Comparison of ENCODE assay signal across 9 cellular contexts in the genomic region with DNA sequence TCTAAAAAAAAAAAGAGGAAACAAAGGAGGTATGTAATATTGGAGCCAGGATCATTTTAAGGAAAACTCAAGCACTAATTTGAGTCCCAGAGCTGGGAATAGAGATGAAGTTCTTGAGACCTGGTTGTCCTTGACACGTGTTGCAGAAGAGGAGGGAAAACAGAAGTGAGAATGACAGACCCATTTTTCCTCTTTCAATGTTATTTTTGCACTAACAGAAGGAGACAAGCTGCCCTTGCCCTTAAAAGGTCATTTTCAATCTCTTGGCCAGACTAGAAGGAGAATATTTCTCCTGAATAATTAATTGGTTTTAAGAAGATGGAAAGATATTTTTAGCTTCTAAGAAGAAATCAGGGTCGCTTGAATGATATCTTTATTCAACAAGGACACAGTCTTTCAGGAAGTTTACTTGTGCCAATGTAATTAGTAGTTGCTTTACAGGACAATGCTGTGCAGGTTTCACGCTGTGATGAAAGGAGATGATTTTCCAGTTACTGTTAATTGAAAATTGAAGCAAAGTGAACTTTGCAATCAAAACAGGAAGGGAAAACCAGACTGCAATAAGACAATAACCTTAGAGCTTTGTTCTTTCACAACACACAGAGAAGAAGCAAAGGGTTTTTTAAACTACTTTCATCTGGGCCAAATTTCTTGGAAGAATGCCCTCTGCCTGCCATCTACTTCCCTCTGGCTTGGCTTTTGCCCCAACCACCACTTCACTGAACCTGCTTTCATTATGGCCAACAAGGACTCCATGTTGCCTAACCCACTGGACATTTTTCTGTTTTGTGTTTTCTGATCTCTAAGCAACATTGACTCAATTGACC. TPM values are rescaled to one million over a fixed set of nuclear protein-coding genes. Genes with fewer than 3 reads are reported as not detected.
DNase-seq lines count a peak whose midpoint lies in the region; ATAC-seq, FAIRE-seq and TF ChIP-seq lines count a peak whose summit lies in the region.
"Had no signal": no experiment of that assay in that cellular context is flagged by ENCODE, and none has a peak within 500 bp of the region (broad histone marks: within the 10 kb centered on the region; RNA-seq: fewer than 3 reads in every experiment).

No MANE protein-coding gene starts in this region.

- no peaks in the 10 kb centered on the region for H3K36me3 Mint-ChIP-seq in CD4-positive, alpha-beta T cell (ENCODE audit: low read depth)
- peaks cover 16% of the 10 kb centered on the region for H3K36me3 Mint-ChIP-seq in dendritic cell treated with granulocyte-macrophage colony-stimulating factor and Interleukin-4, amounts not matched to agents 40 ng/mL and 50 ng/mL, for 4 days (ENCODE audit: low read depth)
- H3K36me3 Mint-ChIP-seq in nephron (ENCODE audit: low read depth) (peaks cover 4% of the 10 kb centered on the region), natural killer cell (no peaks in the 10 kb centered on the region)

- no peak for FAIRE-seq in urothelium cell line (lab: Jason Lieb, UNC)
- FAIRE-seq: TTC549 had no signal

- peaks cover 40% of the 10 kb centered on the region for H3K4me1 Mint-ChIP-seq in CD4-positive, alpha-beta T cell (ENCODE audit: low read depth)
- H3K4me1 Mint-ChIP-seq in dendritic cell treated with granulocyte-macrophage colony-stimulating factor and Interleukin-4, amounts not matched to agents 40 ng/mL and 50 ng/mL, for 4 days (ENCODE audit: low read depth), result peaks cover 53% of the 10 kb centered on the region
- H3K4me1 Mint-ChIP-seq in nephron, result peaks cover 3% of the 10 kb centered on the region
- peaks cover 0 to 11% of the 10 kb centered on the region in 2 donors for H3K4me1 Mint-ChIP-seq in natural killer cell

- no peaks in the 10 kb centered on the region for H3K27me3 Mint-ChIP-seq in CD4-positive, alpha-beta T cell
- no peaks in the 10 kb centered on the region for H3K27me3 Mint-ChIP-seq in dendritic cell treated with granulocyte-macrophage colony-stimulating factor and Interleukin-4, amounts not matched to agents 40 ng/mL and 50 ng/mL, for 4 days
- H3K27me3 Mint-ChIP-seq in nephron (ENCODE audit: low read depth) (no peaks in the 10 kb centered on the region), natural killer cell (ENCODE audit: low read depth in 2 of 2) (peaks cover 3 to 10% of the 10 kb centered on the region in 2 donors)

- POLR2A ChIA-PET in CD4-positive, alpha-beta T cell (lab: Charles Lee), result no interaction called here

- intact Hi-C loops in CD4-positive, alpha-beta T cell (cut with DNase I, micrococcal nuclease), result no loop called here
- intact Hi-C loops in dendritic cell treated with granulocyte-macrophage colony-stimulating factor and Interleukin-4, amounts not matched to agents 40 ng/mL and 50 ng/mL, for 4 days (cut with micrococcal nuclease), result no loop called here
- intact Hi-C loops in natural killer cell (cut with micrococcal nuclease), result no loop called here

- peak overlapping the region; percentile 19 for H3K27ac Mint-ChIP-seq in CD4-positive, alpha-beta T cell
- peak overlapping the region; percentile 98 for H3K27ac Mint-ChIP-seq in dendritic cell treated with granulocyte-macrophage colony-stimulating factor and Interleukin-4, amounts not matched to agents 40 ng/mL and 50 ng/mL, for 4 days
- H3K27ac Mint-ChIP-seq in nephron, result peak overlapping the region in 2 of 3 experiments; percentile 31 to 60
- H3K27ac Mint-ChIP-seq in natural killer cell, result no peak overlapping the region

- no peak for DNase-seq in CD4-positive, alpha-beta T cell
- DNase-seq in NCI-H1417 (lab: John Stamatoyannopoulos, UW) (peak in 2 of 3 experiments; percentile 11 to 63), natural killer cell (no peak), urothelium cell line (ENCODE audit: low spot score) (no peak), dedifferentiated amniotic fluid mesenchymal stem cell (ENCODE audit: extremely low spot score) (no peak)

- no peaks in the 10 kb centered on the region for H3K9me3 ChIP-seq in CD4-positive, alpha-beta T cell (ENCODE audit: control insufficient read depth, low read length)

- no peak for TF ChIP-seq CTCF in CD4-positive, alpha-beta T cell (IDR thresholded peaks at IDR 0.05)
- no peak for TF ChIP-seq CTCF in nephron (IDR thresholded peaks at IDR 0.05; ENCODE audit: unreplicated experiment in 3 of 3)
- no peak for TF ChIP-seq CTCF in natural killer cell (IDR thresholded peaks at IDR 0.05)

- CTCF ChIA-PET in CD4-positive, alpha-beta T cell (lab: Charles Lee), result no interaction called here

- no peak overlapping the region for H3K27ac ChIP-seq in CD4-positive, alpha-beta T cell (ENCODE audit: low read depth, low read length)

- no peaks in the 10 kb centered on the region for H3K9me3 Mint-ChIP-seq in CD4-positive, alpha-beta T cell
- H3K9me3 Mint-ChIP-seq in dendritic cell treated with granulocyte-macrophage colony-stimulating factor and Interleukin-4, amounts not matched to agents 40 ng/mL and 50 ng/mL, for 4 days, result peaks cover 19% of the 10 kb centered on the region
- peaks cover 20% of the 10 kb centered on the region for H3K9me3 Mint-ChIP-seq in nephron
- H3K9me3 Mint-ChIP-seq in natural killer cell, result no peaks in the 10 kb centered on the region

- H3K4me3 Mint-ChIP-seq in CD4-positive, alpha-beta T cell, result peak overlapping the region; percentile 5
- no peak overlapping the region for H3K4me3 Mint-ChIP-seq in dendritic cell treated with granulocyte-macrophage colony-stimulating factor and Interleukin-4, amounts not matched to agents 40 ng/mL and 50 ng/mL, for 4 days
- H3K4me3 Mint-ChIP-seq in nephron (no peak overlapping the region), natural killer cell (no peak overlapping the region)

- no peak for ATAC-seq in CD4-positive, alpha-beta T cell (ENCODE audit: poor library complexity)
- no peak for ATAC-seq in HG02981 (IDR thresholded peaks at IDR 0.05; ENCODE audit: unreplicated experiment)
- ATAC-seq in natural killer cell, result no peak

- H3K27me3 ChIP-seq in CD4-positive, alpha-beta T cell (ENCODE audit: control insufficient read depth, insufficient read depth, low read length), result no peaks in the 10 kb centered on the region

RNA-seq across cellular contexts. Expression of gene GPCPD1, which starts 31.6 kb away (rescaled TPM):
- total RNA-seq in CD4-positive, alpha-beta T cell, result 100 to 1,000 TPM; 171 to 176 TPM
- 100 to 1,000 TPM; 121 to 134 (median 124) TPM for total RNA-seq in natural killer cell

Comparison
In these comparisons a context has a peak if more than half of its experiments do, and no peak if none do; other contexts are left out.
1. DNase-seq: peak in NCI-H1417 (2 of 3); none in CD4-positive, alpha-beta T cell (0 of 10), natural killer cell (single experiment), urothelium cell line (single experiment) and dedifferentiated amniotic fluid mesenchymal stem cell (single experiment).
2. H3K27ac Mint-ChIP-seq: peak in CD4-positive, alpha-beta T cell (single experiment), dendritic cell treated with granulocyte-macrophage colony-stimulating factor and Interleukin-4, amounts not matched to agents 40 ng/mL and 50 ng/mL, for 4 days (single experiment) and nephron (2 of 3); none in natural killer cell (0 of 2).